8 cellular contexts compared by ENCODE assay signal in the genomic region with DNA sequence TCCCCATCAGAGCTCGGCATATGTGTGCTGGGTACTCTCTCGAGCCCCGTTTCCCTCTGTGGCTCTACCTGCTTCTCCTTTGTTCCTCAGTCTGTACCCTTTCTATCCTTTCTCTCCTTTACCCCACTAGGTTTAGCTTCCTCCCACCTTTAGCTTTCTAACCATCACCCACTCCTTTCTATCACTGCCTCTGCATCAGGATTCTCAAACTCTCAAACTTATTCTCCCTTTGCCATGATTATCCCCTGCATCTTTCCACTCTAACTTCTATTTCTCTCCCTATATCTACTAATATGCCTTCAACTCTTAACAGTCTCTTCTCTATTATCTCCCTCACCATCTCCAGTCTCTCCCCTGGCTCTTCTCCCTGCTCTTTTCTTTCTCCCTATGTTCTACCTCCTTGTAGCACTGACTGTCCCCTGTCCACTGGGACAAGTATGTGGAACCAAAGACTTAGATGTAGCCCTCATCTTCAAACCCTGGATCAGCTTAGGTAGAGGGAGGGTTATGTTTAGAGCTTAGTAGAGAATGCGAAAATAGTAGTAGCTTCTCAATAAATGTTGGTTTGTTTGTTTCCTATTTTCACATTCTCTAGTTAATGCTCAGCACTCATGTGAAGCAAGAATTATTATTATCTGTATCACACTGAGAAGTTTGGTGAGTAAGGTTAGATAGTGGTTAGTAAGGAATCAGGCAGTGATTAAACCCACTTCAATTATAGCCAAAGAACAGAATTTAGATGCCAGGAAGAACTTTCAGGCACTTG. TPM values are rescaled to one million over a fixed set of nuclear protein-coding genes. Genes with fewer than 3 reads are reported as not detected.
A peak's percentile ranks its signal among the peaks of the same experiment; 100 is the strongest.
DNase-seq lines count a peak whose midpoint lies in the region; ATAC-seq lines count a peak whose summit lies in the region.
"Had no signal": no experiment of that assay in that cellular context is flagged by ENCODE, and none has a peak within 500 bp of the region (broad histone marks: within the 10 kb centered on the region; RNA-seq: fewer than 3 reads in every experiment).

No MANE protein-coding gene starts in this region.

- no peak overlapping the region for H2AFZ ChIP-seq in Karpas-422 (ENCODE audit: low read length)

- peaks cover 51% of the 10 kb centered on the region for H3K4me1 ChIP-seq in Karpas-422 (ENCODE audit: low read length)
- H3K4me1 ChIP-seq in iPS-18a (ENCODE audit: control insufficient read depth, low read depth, low read length) = peaks cover 36% of the 10 kb centered on the region
- H3K4me1 ChIP-seq in effector memory CD4-positive, alpha-beta T cell (ENCODE audit: control insufficient read depth, insufficient read depth, low read length, poor library complexity, severe bottlenecking) = peaks cover 10% of the 10 kb centered on the region

- H3K27me3 ChIP-seq in Karpas-422 (ENCODE audit: low read length) (no peaks in the 10 kb centered on the region), iPS-18a (ENCODE audit: control insufficient read depth, insufficient read depth, low read length) (no peaks in the 10 kb centered on the region)
- no peaks in the 10 kb centered on the region for H3K27me3 ChIP-seq in effector memory CD4-positive, alpha-beta T cell (replicated peaks; ENCODE audit: control insufficient read depth, insufficient read depth, low read length, poor library complexity, severe bottlenecking)

- H3K79me2 ChIP-seq in Karpas-422 (ENCODE audit: low read length) = peaks cover 9% of the 10 kb centered on the region

- peak overlapping the region; percentile 98 for H3K4me2 ChIP-seq in Karpas-422 (ENCODE audit: low read depth, low read length, poor library complexity, severe bottlenecking)

- H3K36me3 ChIP-seq in Karpas-422 (ENCODE audit: insufficient read depth, low read length) (no peaks in the 10 kb centered on the region; the same call in 1 of the 2 replicates), iPS-18a (ENCODE audit: control insufficient read depth, low read depth, low read length) (peaks cover 26% of the 10 kb centered on the region)
- H3K36me3 ChIP-seq in effector memory CD4-positive, alpha-beta T cell (ENCODE audit: control insufficient read depth, insufficient read depth, low read length) = peaks cover 13% of the 10 kb centered on the region

- H3K9ac ChIP-seq in Karpas-422 (ENCODE audit: low read length) (peak overlapping the region; percentile 77; the same call in 1 of the 2 replicates), iPS-18a (ENCODE audit: low read length) (peak overlapping the region; percentile 47)

- no peaks in the 10 kb centered on the region for H3K9me3 ChIP-seq in Karpas-422 (ENCODE audit: low read length)
- no peaks in the 10 kb centered on the region for H3K9me3 ChIP-seq in iPS-18a (ENCODE audit: control insufficient read depth, low read depth, low read length)
- no peaks in the 10 kb centered on the region for H3K9me3 ChIP-seq in effector memory CD4-positive, alpha-beta T cell (ENCODE audit: control insufficient read depth, low read length)

- H4K20me1 ChIP-seq in Karpas-422 (ENCODE audit: insufficient read depth, low read depth, low read length) = peaks cover 14% of the 10 kb centered on the region

- H3K27ac ChIP-seq in Karpas-422 (ENCODE audit: low read length) (peak overlapping the region; percentile 68), iPS-18a (ENCODE audit: low read length) (peak overlapping the region; percentile 74)
- H3K27ac ChIP-seq in effector memory CD4-positive, alpha-beta T cell (ENCODE audit: insufficient read depth, low read length, poor library complexity, severe bottlenecking) = no peak overlapping the region

- H3K4me3 ChIP-seq in Karpas-422 (ENCODE audit: low read length) = no peak overlapping the region
- H3K4me3 ChIP-seq in iPS-18a (ENCODE audit: low read length) = peak overlapping the region; percentile 92
- no peak overlapping the region for H3K4me3 ChIP-seq in effector memory CD4-positive, alpha-beta T cell (ENCODE audit: insufficient read depth, low read depth, low read length, poor library complexity, severe bottlenecking)

- H3K9me2 ChIP-seq in Karpas-422 (replicated peaks; ENCODE audit: insufficient read depth, low read length) = no peaks in the 10 kb centered on the region

- no peak for ATAC-seq in GM21360 (IDR thresholded peaks at IDR 0.05; ENCODE audit: unreplicated experiment)
- ATAC-seq: stimulated activated naive CD8-positive, alpha-beta T cell treated with anti-CD3 and anti-CD28 coated beads, Interleukin-15, Interleukin-2, amounts not matched to agents 100 U/mL and 50 U/mL, for 24 hours had no signal

- DNase-seq in AG08395 (ENCODE audit: low spot score) = peak; percentile 17
- no peak for DNase-seq in Karpas-422
- no peak for DNase-seq in COLO829 (ENCODE audit: low spot score)
- DNase-seq in effector memory CD4-positive, alpha-beta T cell = no peak
- DNase-seq: occipital lobe; stimulated activated naive CD8-positive, alpha-beta T cell treated with anti-CD3 and anti-CD28 coated beads, Interleukin-15, Interleukin-2, amounts not matched to agents 100 U/mL and 50 U/mL, for 24 hours had no signal

RNA-seq across cellular contexts. Expression of a gene that starts 3.4 kb away (rescaled TPM):
- total RNA-seq in Karpas-422 (2014; rRNA removed; shearing (Covaris generic); ENCODE audit: low replicate concordance) = 2.9 and 7.8 TPM in 2 replicates

RNA-seq across cellular contexts. Expression of a gene that starts 17.5 kb away (rescaled TPM):
- 150 and 266 TPM in 2 replicates for total RNA-seq in Karpas-422 (2014; rRNA removed; shearing (Covaris generic); ENCODE audit: low replicate concordance)

RNA-seq across cellular contexts. Expression of a gene that starts 26.1 kb away (rescaled TPM):
- 12.4 and 12.8 TPM in 2 replicates for total RNA-seq in Karpas-422 (2014; rRNA removed; shearing (Covaris generic); ENCODE audit: low replicate concordance)

RNA-seq across cellular contexts. Expression of a gene that starts 30.5 kb away (rescaled TPM):
- total RNA-seq in Karpas-422 (2014; rRNA removed; shearing (Covaris generic); ENCODE audit: low replicate concordance) = 83.4 and 191 TPM in 2 replicates

RNA-seq across cellular contexts. Expression of a gene that starts 38.6 kb away (rescaled TPM):
- total RNA-seq in Karpas-422 (2014; rRNA removed; shearing (Covaris generic); ENCODE audit: low replicate concordance) = 0.78 and 2.6 TPM in 2 replicates
